8 cellular contexts compared by ENCODE assay signal in genomic region chr14:67815573-67816235, GRCh38. TPM values are rescaled to one million over a fixed set of nuclear protein-coding genes. Genes with fewer than 3 reads are reported as not detected.
DNase-seq lines count a peak whose midpoint lies in the region; ATAC-seq, FAIRE-seq and TF ChIP-seq lines count a peak whose summit lies in the region.

No MANE protein-coding gene starts in this region.

- peak overlapping the region; percentile 97 to 99 (median 97) for H3K27ac Mint-ChIP-seq in CD4-positive, CD25-positive, alpha-beta regulatory T cell

- no peak for TF ChIP-seq EP300 in stomach (IDR thresholded peaks at IDR 0.05)

- DNase-seq in CD4-positive, CD25-positive, alpha-beta regulatory T cell: peak in 1 of 3 donors; percentile 43
- DNase-seq in KBM-7: peak; percentile 40
- peak; percentile 77 for DNase-seq in amniotic epithelial cell (ENCODE audit: low read depth)
- no peak for DNase-seq in kidney
- no peak for DNase-seq in stomach
- no peak for DNase-seq in NCI-H446 treated with DMSO at 0.1 percent for 48 hours (lab: John Stamatoyannopoulos, UW)

- TF ChIP-seq POLR2A in stomach (IDR thresholded peaks at IDR 0.05): no peak

- H3K27me3 Mint-ChIP-seq in CD4-positive, CD25-positive, alpha-beta regulatory T cell: no peaks in the 10 kb centered on the region

- no peak for ATAC-seq in CD4-positive, CD25-positive, alpha-beta regulatory T cell (ENCODE audit: low read depth in 2 of 2)
- no peak for ATAC-seq in GM21786 (IDR thresholded peaks at IDR 0.05; ENCODE audit: unreplicated experiment)
- no peak for ATAC-seq in HG03442 (IDR thresholded peaks at IDR 0.05; ENCODE audit: unreplicated experiment)

- H3K4me1 Mint-ChIP-seq in CD4-positive, CD25-positive, alpha-beta regulatory T cell: peaks cover 27 to 61% (median 35%) of the 10 kb centered on the region in 4 donors

- in situ Hi-C loops in KBM-7 (cut with MboI; ENCODE audit: low pct_unique_long_range_greater_than_20kb, low sequenced_read_pairs): no loop called here

- 2 to 5% (median 4%) methylated on average over 15 of the region's 15 CpGs for WGBS in stomach, 5 donors

- peaks cover 31% of the 10 kb centered on the region for H3K4me1 ChIP-seq in CD4-positive, CD25-positive, alpha-beta regulatory T cell (ENCODE audit: control insufficient read depth, insufficient read depth, low read length, poor library complexity, severe bottlenecking)
- peaks cover 9 to 11% of the 10 kb centered on the region in 2 donors for H3K4me1 ChIP-seq in kidney (ENCODE audit: control insufficient read depth in 1 of 2, insufficient read depth in 1 of 2, low read depth in 1 of 2, low read length in 2 of 2)
- peaks cover 18 to 43% (median 37%) of the 10 kb centered on the region in 4 donors for H3K4me1 ChIP-seq in stomach

- no peak for TF ChIP-seq CTCF in kidney (IDR thresholded peaks at IDR 0.05; ENCODE audit: borderline replicate concordance, extremely low read depth, insufficient read depth)
- no peak for TF ChIP-seq CTCF in stomach (IDR thresholded peaks at IDR 0.05)

- peak overlapping the region; percentile 77 for H3K27ac ChIP-seq in CD4-positive, CD25-positive, alpha-beta regulatory T cell (ENCODE audit: insufficient read depth, low read length, poor library complexity, severe bottlenecking)
- H3K27ac ChIP-seq in kidney (ENCODE audit: low read depth in 2 of 2, low read length in 2 of 2): no peak overlapping the region
- H3K27ac ChIP-seq in stomach: peak overlapping the region; percentile 21 to 88 (median 84)

- peak overlapping the region; percentile 23 to 61 for H3K9ac ChIP-seq in kidney (ENCODE audit: low read length in 2 of 2)

- intact Hi-C loops in kidney (cut with DNase I) (no loop called here), stomach (cut with DNase I; ENCODE audit: low total_unique reads) (no loop called here)

- H3K4me3 Mint-ChIP-seq in CD4-positive, CD25-positive, alpha-beta regulatory T cell: peak overlapping the region; percentile 96 to 99 (median 98)

- no peaks in the 10 kb centered on the region for H3K9me3 ChIP-seq in CD4-positive, CD25-positive, alpha-beta regulatory T cell (ENCODE audit: control insufficient read depth in 2 of 2, low read length in 2 of 2)
- H3K9me3 ChIP-seq in kidney (ENCODE audit: control insufficient read depth in 1 of 2, low read length in 2 of 2): no peaks in the 10 kb centered on the region
- H3K9me3 ChIP-seq in stomach: no peaks in the 10 kb centered on the region

- peak overlapping the region; percentile 91 for H3K4me3 ChIP-seq in CD4-positive, CD25-positive, alpha-beta regulatory T cell (ENCODE audit: low read depth, low read length)
- H3K4me3 ChIP-seq in kidney (ENCODE audit: low read length in 2 of 2) (peak overlapping the region; percentile 87 to 96), stomach (peak overlapping the region; percentile 79 to 88 (median 84))

- no peak for FAIRE-seq in kidney (lab: Jason Lieb, UNC)

- peaks cover 24% of the 10 kb centered on the region for H3K36me3 Mint-ChIP-seq in CD4-positive, CD25-positive, alpha-beta regulatory T cell

- no peaks in the 10 kb centered on the region for H3K27me3 ChIP-seq in CD4-positive, CD25-positive, alpha-beta regulatory T cell (ENCODE audit: control insufficient read depth, insufficient read depth, low read length)
- H3K27me3 ChIP-seq in stomach: no peaks in the 10 kb centered on the region

- peaks cover 12% of the 10 kb centered on the region for H3K36me3 ChIP-seq in CD4-positive, CD25-positive, alpha-beta regulatory T cell (ENCODE audit: control insufficient read depth, insufficient read depth, low read length)
- H3K36me3 ChIP-seq in kidney (ENCODE audit: control insufficient read depth in 1 of 2, insufficient read depth in 2 of 2, low read length in 2 of 2) (peaks cover 0 to 4% of the 10 kb centered on the region in 2 donors), stomach (peaks cover 0 to 35% (median 30%) of the 10 kb centered on the region in 4 donors)

- H3K9me3 Mint-ChIP-seq in CD4-positive, CD25-positive, alpha-beta regulatory T cell: no peaks in the 10 kb centered on the region

RNA-seq across cellular contexts. Expression of gene ZFYVE26, which starts 0.7 kb away (rescaled TPM):
- total RNA-seq in CD4-positive, CD25-positive, alpha-beta regulatory T cell: 27.4 TPM
- polyA plus RNA-seq in CD4-positive, CD25-positive, alpha-beta regulatory T cell: 1 to 10 TPM; 2.9 to 5.2 (median 3.4) TPM
- 25.3 TPM for total RNA-seq in kidney
- polyA plus RNA-seq in kidney (ENCODE audit: insufficient read depth, low read depth, low replicate concordance): 4.2 TPM
- total RNA-seq in stomach: 100 to 1,000 TPM in 1 of 5 donors, 10 to 100 TPM in 4; 11.3 to 201 (median 34.1) TPM
- 1 to 10 TPM; 2.1 to 3.4 (median 2.9) TPM for polyA plus RNA-seq in stomach

RNA-seq across cellular contexts. Expression of gene RAD51B, which starts 3.9 kb away (rescaled TPM):
- total RNA-seq in CD4-positive, CD25-positive, alpha-beta regulatory T cell: 40.2 TPM
- 10 to 100 TPM; 19.1 to 28.3 (median 26.3) TPM for polyA plus RNA-seq in CD4-positive, CD25-positive, alpha-beta regulatory T cell
- 18.0 TPM for total RNA-seq in kidney
- 6.9 TPM for polyA plus RNA-seq in kidney (ENCODE audit: insufficient read depth, low read depth, low replicate concordance)
- 10 to 100 TPM; 12.1 to 30.7 (median 19.3) TPM for total RNA-seq in stomach
- polyA plus RNA-seq in stomach: 1 to 10 TPM; 1.8 to 4.6 (median 3.8) TPM

Comparison
In these comparisons a context has a peak if more than half of its experiments do, and no peak if none do; other contexts are left out.
1. DNase-seq: peak in KBM-7 (single experiment) and amniotic epithelial cell (single experiment); none in kidney (single experiment), stomach (single experiment) and NCI-H446 treated with DMSO at 0.1 percent for 48 hours (single experiment).
2. H3K27ac ChIP-seq: peak in CD4-positive, CD25-positive, alpha-beta regulatory T cell (single experiment) and stomach (5 of 5); none in kidney (0 of 2).
3. Peak in every context shown above with its lines, with median percentiles within 50 percentile points of each other: H3K4me3 ChIP-seq.